In genomic region chr7:121909721-121910359, GRCh38 we compare ENCODE assay signal across 25 cellular contexts. TPM values are rescaled to one million over a fixed set of nuclear protein-coding genes. Genes with fewer than 3 reads are reported as not detected.
DNase-seq lines count a peak whose midpoint lies in the region; ATAC-seq and TF ChIP-seq lines count a peak whose summit lies in the region.
"Had no signal": no experiment of that assay in that cellular context is flagged by ENCODE, and none has a peak within 500 bp of the region (broad histone marks: within the 10 kb centered on the region; RNA-seq: fewer than 3 reads in every experiment).

No MANE protein-coding gene starts in this region.

- H3K27me3 Mint-ChIP-seq in H9 (ENCODE audit: low read depth) (no peaks in the 10 kb centered on the region), neural progenitor cell (ENCODE audit: insufficient read depth, low read depth) (peaks cover 2% of the 10 kb centered on the region)
- H3K27me3 Mint-ChIP-seq: CD4-positive, alpha-beta memory T cell; IgD-negative memory B cell had no signal

- H3K36me3 Mint-ChIP-seq in H9 (ENCODE audit: insufficient read depth in 1 of 3, low read depth in 3 of 3) (peaks cover 0 to 4% (median 0%) of the 10 kb centered on the region in 3 experiments; a peak in 2 of 7 replicates), neural progenitor cell (peaks cover 9% of the 10 kb centered on the region)
- H3K36me3 Mint-ChIP-seq: CD4-positive, alpha-beta memory T cell had no signal

- H3K9me3 ChIP-seq in H9 (ENCODE audit: control insufficient read depth, low read depth, low read length): no peaks in the 10 kb centered on the region
- H3K9me3 ChIP-seq in neural progenitor cell (ENCODE audit: low read depth): no peaks in the 10 kb centered on the region
- H3K9me3 ChIP-seq: A549 had no signal

- H2BK20ac ChIP-seq in H9 (ENCODE audit: low read depth, low read length, poor library complexity, severe bottlenecking): no peak overlapping the region

- H3K36me3 ChIP-seq in neural progenitor cell: no peaks in the 10 kb centered on the region

- no peak overlapping the region for H4K91ac ChIP-seq in H9 (ENCODE audit: insufficient read length, low read depth, low read length)

- H3F3A ChIP-seq in neural progenitor cell (ENCODE audit: low read depth): peaks cover 35% of the 10 kb centered on the region

- no peak overlapping the region for H4K5ac ChIP-seq in H9 (ENCODE audit: insufficient read length, low read depth, low read length)

- no peak for DNase-seq in H9
- DNase-seq in NCI-H69 (lab: John Stamatoyannopoulos, UW): peak; percentile 36
- peak; percentile 22 for DNase-seq in fibroblast of peridontal ligament (ENCODE audit: extremely low read depth)
- peak; percentile 24 for DNase-seq in neural progenitor cell (ENCODE audit: low spot score)
- no peak for DNase-seq in NOMO-1 treated with dmso at 0.1 percent for 144 hours (lab: John Stamatoyannopoulos, UW; ENCODE audit: unreplicated experiment)
- DNase-seq in EL: no peak
- no peak for DNase-seq in NCI-H187 (lab: John Stamatoyannopoulos, UW)
- DNase-seq: C1 segment of cervical spinal cord; CD4-positive, alpha-beta memory T cell; COR-L47; GF-D8; MM.1S; NCI-H187 treated with DMSO at 0.1 percent for 48 hours; NCI-H446; NCI-H524 treated with DMSO at 0.1 percent for 48 hours; NCI-H82; SHP77 treated with DMSO at 0.1 percent for 48 hours had no signal

- H3K9me3 Mint-ChIP-seq in H9 (no peaks in the 10 kb centered on the region), neural progenitor cell (no peaks in the 10 kb centered on the region)
- H3K9me3 Mint-ChIP-seq: IgD-negative memory B cell had no signal

- H2BK12ac ChIP-seq in H9 (ENCODE audit: insufficient read length, low read depth, low read length): no peak overlapping the region

- no peak overlapping the region for H3K4me2 ChIP-seq in H9 (ENCODE audit: insufficient read depth, insufficient read length, low read length)
- no peak overlapping the region for H3K4me2 ChIP-seq in neural progenitor cell
- H3K4me2 ChIP-seq: A549, KMS-11 had no signal

- H2AFZ ChIP-seq in H9 (ENCODE audit: low read length) (no peak overlapping the region), neural progenitor cell (replicated peaks) (no peak overlapping the region)

- no peak overlapping the region for H3K4ac ChIP-seq in H9 (ENCODE audit: low read depth, low read length)

- no peak overlapping the region for H2BK120ac ChIP-seq in H9 (ENCODE audit: low read depth, low read length, poor library complexity, severe bottlenecking)

- H3K79me2 ChIP-seq in H9 (ENCODE audit: insufficient read depth, low read length) (peaks cover 2% of the 10 kb centered on the region; the same call in 1 of the 2 replicates), neural progenitor cell (ENCODE audit: low read depth) (peaks cover 39% of the 10 kb centered on the region)

- H3K79me1 ChIP-seq in H9 (ENCODE audit: insufficient read depth, low read depth, low read length, poor library complexity, severe bottlenecking): no peaks in the 10 kb centered on the region

- TF ChIP-seq CTCF in H9 (conservative IDR thresholded peaks at IDR 0.05) (no peak), neural progenitor cell (IDR thresholded peaks at IDR 0.05) (no peak)

- peak overlapping the region; percentile 19 to 91 (median 37); a peak in 4 of 7 replicates for H3K27ac Mint-ChIP-seq in H9
- H3K27ac Mint-ChIP-seq in neural progenitor cell: peak overlapping the region; percentile 59
- H3K27ac Mint-ChIP-seq: CD4-positive, alpha-beta memory T cell; IgD-negative memory B cell had no signal

- H3K23ac ChIP-seq in H9 (ENCODE audit: insufficient read length, low read depth, low read length): no peak overlapping the region

- H2AK5ac ChIP-seq in H9 (ENCODE audit: insufficient read length, low read length): no peak overlapping the region

- H3K23me2 ChIP-seq in H9 (ENCODE audit: insufficient read length, low read depth, low read length, poor library complexity, severe bottlenecking): no peaks in the 10 kb centered on the region

- H3K56ac ChIP-seq in H9 (ENCODE audit: insufficient read length, low read depth, low read length): no peak overlapping the region

- no peak overlapping the region for H3K14ac ChIP-seq in H9 (ENCODE audit: insufficient read depth, low read length)

- H3K4me3 ChIP-seq in neural progenitor cell: no peak overlapping the region
- H3K4me3 ChIP-seq: A549, SK-N-MC had no signal

- H4K20me1 ChIP-seq in H9 (ENCODE audit: control insufficient read depth, insufficient read depth, insufficient read length): no peaks in the 10 kb centered on the region
- peaks cover 14% of the 10 kb centered on the region for H4K20me1 ChIP-seq in neural progenitor cell (ENCODE audit: low read depth)

- no peak overlapping the region for H2BK15ac ChIP-seq in H9 (ENCODE audit: low read depth, low read length)

- H3T11ph ChIP-seq in H9 (ENCODE audit: low read length): no peak overlapping the region

- H2BK5ac ChIP-seq in H9 (ENCODE audit: insufficient read length, low read length): no peak overlapping the region

- H3K27ac ChIP-seq in H9 (ENCODE audit: insufficient read length, low read depth, low read length) (no peak overlapping the region), neural progenitor cell (peak overlapping the region; percentile 55)
- H3K27ac ChIP-seq: A549, KMS-11, SK-N-MC had no signal

- ATAC-seq in HG03565 (IDR thresholded peaks at IDR 0.05; ENCODE audit: unreplicated experiment): no peak
- ATAC-seq: A549, Panc1 had no signal

- H3K4me1 Mint-ChIP-seq in H9 (peaks cover 37 to 43% of the 10 kb centered on the region in 2 experiments), neural progenitor cell (peaks cover 41% of the 10 kb centered on the region)
- H3K4me1 Mint-ChIP-seq: CD4-positive, alpha-beta memory T cell; IgD-negative memory B cell had no signal

- H3K4me3 Mint-ChIP-seq in H9: no peak overlapping the region
- no peak overlapping the region for H3K4me3 Mint-ChIP-seq in neural progenitor cell
- H3K4me3 Mint-ChIP-seq: CD4-positive, alpha-beta memory T cell; IgD-negative memory B cell had no signal

- no CpG with 5 or more reads among the region's 3 CpGs for WGBS in H9 (ENCODE audit: extremely low coverage, insufficient read length, low lambda C conversion rate)

- H3K9ac ChIP-seq in H9 (ENCODE audit: extremely low read depth, insufficient read length, low read length): no peak overlapping the region
- H3K9ac ChIP-seq in neural progenitor cell: no peak overlapping the region
- H3K9ac ChIP-seq: KMS-11 had no signal

- H4K8ac ChIP-seq in H9 (replicated peaks; ENCODE audit: insufficient read length, low read depth, low read length): no peak overlapping the region

- H3K4me1 ChIP-seq in H9 (ENCODE audit: insufficient read depth, low read length): peaks cover 5% of the 10 kb centered on the region; the same call in 1 of the 2 replicates
- H3K4me1 ChIP-seq in neural progenitor cell: peaks cover 32% of the 10 kb centered on the region
- H3K4me1 ChIP-seq: A549 had no signal

- no peak overlapping the region for H3K18ac ChIP-seq in H9 (ENCODE audit: insufficient read length, low read depth, low read length)

- H3K27me3 ChIP-seq in H9 (ENCODE audit: insufficient read depth, low read length) (no peaks in the 10 kb centered on the region), neural progenitor cell (no peaks in the 10 kb centered on the region)

RNA-seq across cellular contexts. Expression of gene PTPRZ1, which starts 36.9 kb away (rescaled TPM):
- total RNA-seq in H9 (2021) (69.5 and 74.2 TPM in 2 replicates), neural progenitor cell (ENCODE audit: low replicate concordance) (119 and 154 TPM in 2 replicates)
- total RNA-seq: CD4-positive, alpha-beta memory T cell; OCI-LY7; T-helper 1 cell treated with Interleukin-12 subunit alpha and Interleukin-12 subunit beta and Interleukin-4 antibody, amounts not matched to agents 30 ng/mL and 1 ng/mL, for 36 hours had no signal

Comparison
In these comparisons a context has a peak if more than half of its experiments do, and no peak if none do; other contexts are left out.
1. DNase-seq: peak in NCI-H69 (single experiment), fibroblast of peridontal ligament (single experiment) and neural progenitor cell (single experiment); none in H9 (single experiment), NOMO-1 treated with dmso at 0.1 percent for 144 hours (single experiment), EL (single experiment) and NCI-H187 (0 of 2).